ENCODE assay signal across 1 cellular context in the genomic region with DNA sequence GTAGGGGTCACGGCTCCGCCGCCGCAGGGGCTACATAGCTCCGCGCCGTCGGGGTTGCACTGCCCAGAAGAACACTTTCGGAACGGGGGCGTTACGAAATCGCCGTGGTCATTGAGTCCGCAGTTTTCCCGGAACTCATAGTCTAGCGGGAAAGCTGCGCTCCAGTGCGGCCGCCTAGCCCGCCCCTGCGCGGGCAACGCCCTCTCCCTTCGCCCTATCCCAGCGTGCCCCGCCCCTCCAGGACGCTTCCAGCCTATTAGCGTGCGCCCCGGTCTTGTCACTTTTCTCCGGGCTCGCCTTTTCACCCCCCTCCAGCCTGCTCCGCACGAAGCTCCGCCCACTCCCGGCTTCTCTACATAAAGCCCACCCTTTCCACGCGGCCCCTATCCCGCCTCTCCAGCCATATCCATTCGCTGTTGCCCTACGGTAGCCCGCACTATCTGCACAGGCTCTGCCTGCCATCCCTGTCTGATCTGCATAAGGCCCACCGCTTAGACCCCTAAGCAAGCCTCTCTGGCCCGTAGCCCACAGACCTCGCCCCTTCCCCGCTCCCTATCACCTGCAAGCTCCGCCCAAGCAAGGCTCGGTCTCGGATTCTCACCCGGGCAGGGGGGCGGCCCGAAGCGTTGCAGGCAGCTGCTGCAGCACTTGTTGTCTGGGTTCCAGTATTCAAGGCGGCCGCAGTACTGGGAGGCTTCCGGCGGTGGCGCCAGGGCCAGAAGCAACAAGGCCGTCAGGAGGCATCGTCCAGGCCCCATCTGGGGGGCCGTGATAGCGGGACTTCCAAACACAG.
TF ChIP-seq lines count a peak whose summit lies in the region.

No MANE protein-coding gene starts in this region.

TF ChIP-seq in A549, 52 proteins besides CTCF, POLR2A, EP300 and RAD21 (continued from another document):
- TF ChIP-seq, protein P1, sequence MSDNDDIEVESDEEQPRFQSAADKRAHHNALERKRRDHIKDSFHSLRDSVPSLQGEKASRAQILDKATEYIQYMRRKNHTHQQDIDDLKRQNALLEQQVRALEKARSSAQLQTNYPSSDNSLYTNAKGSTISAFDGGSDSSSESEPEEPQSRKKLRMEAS (IDR thresholded peaks at IDR 0.05), result peak; percentile 82
- TF ChIP-seq EHF (CRISPR knock-in tag; IDR thresholded peaks at IDR 0.05) (no peak), HOXB5 (CRISPR knock-in tag; IDR thresholded peaks at IDR 0.05) (no peak), MAFK (IDR thresholded peaks at IDR 0.05; ENCODE audit: partially characterized antibody) (no peak), HOXB13 (CRISPR knock-in tag; IDR thresholded peaks at IDR 0.05; ENCODE audit: low read depth) (no peak), CHD4 (IDR thresholded peaks at IDR 0.05; ENCODE audit: borderline replicate concordance) (no peak), CHD2 (IDR thresholded peaks at IDR 0.05; ENCODE audit: low read length, partially characterized antibody) (no peak), ESRRA (IDR thresholded peaks at IDR 0.05; ENCODE audit: borderline replicate concordance, low read length) (no peak; the same call in 1 of the 2 replicates), FOXS1 (CRISPR knock-in tag; IDR thresholded peaks at IDR 0.05) (no peak), KDM1A (IDR thresholded peaks at IDR 0.05; ENCODE audit: low read depth) (no peak), EHMT2 (IDR thresholded peaks at IDR 0.05; ENCODE audit: low read depth) (no peak), CEBPB (IDR thresholded peaks at IDR 0.05) (peak; percentile 78 to 94; a peak in 3 of 4 replicates), TFCP2L1 (CRISPR knock-in tag; IDR thresholded peaks at IDR 0.05) (0 out of 2 replicates have a peak, but pooled peaks have one; percentile 38), RARB (CRISPR knock-in tag; IDR thresholded peaks at IDR 0.05) (no peak), TP53 (CRISPR knock-in tag; IDR thresholded peaks at IDR 0.05) (no peak), RNF2 (IDR thresholded peaks at IDR 0.05; ENCODE audit: borderline replicate concordance, low read depth) (no peak), GATA3 (IDR thresholded peaks at IDR 0.05; ENCODE audit: borderline replicate concordance) (peak; percentile 15; the same call in 1 of the 2 replicates), POLR2AphosphoS2 (conservative IDR thresholded peaks at IDR 0.05; ENCODE audit: low read length) (0 out of 2 replicates have a peak, but pooled peaks have one; percentile 1), HOXA7 (CRISPR knock-in tag; IDR thresholded peaks at IDR 0.05) (no peak), NFE2L2 (conservative IDR thresholded peaks at IDR 0.05; ENCODE audit: low read length) (no peak), PHF8 (IDR thresholded peaks at IDR 0.05; ENCODE audit: borderline replicate concordance, low read depth) (no peak), FOSB (CRISPR knock-in tag; IDR thresholded peaks at IDR 0.05) (no peak; the same call in 1 of the 2 replicates), JUNB (IDR thresholded peaks at IDR 0.05) (no peak), BHLHE40 (IDR thresholded peaks at IDR 0.05; ENCODE audit: low read depth, low read length) (no peak), ZNF302 (CRISPR knock-in tag; IDR thresholded peaks at IDR 0.05) (no peak), NR3C1 (IDR thresholded peaks at IDR 0.05) (no peak), CBX2 (IDR thresholded peaks at IDR 0.05; ENCODE audit: borderline replicate concordance, low read depth) (no peak), SMC3 (IDR thresholded peaks at IDR 0.05) (no peak), HEYL (CRISPR knock-in tag; IDR thresholded peaks at IDR 0.05) (no peak)
- TF ChIP-seq, protein P2, sequence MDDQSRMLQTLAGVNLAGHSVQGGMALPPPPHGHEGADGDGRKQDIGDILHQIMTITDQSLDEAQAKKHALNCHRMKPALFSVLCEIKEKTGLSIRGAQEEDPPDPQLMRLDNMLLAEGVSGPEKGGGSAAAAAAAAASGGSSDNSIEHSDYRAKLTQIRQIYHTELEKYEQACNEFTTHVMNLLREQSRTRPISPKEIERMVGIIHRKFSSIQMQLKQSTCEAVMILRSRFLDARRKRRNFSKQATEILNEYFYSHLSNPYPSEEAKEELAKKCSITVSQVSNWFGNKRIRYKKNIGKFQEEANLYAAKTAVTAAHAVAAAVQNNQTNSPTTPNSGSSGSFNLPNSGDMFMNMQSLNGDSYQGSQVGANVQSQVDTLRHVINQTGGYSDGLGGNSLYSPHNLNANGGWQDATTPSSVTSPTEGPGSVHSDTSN (IDR thresholded peaks at IDR 0.05), result 0 out of 2 replicates have a peak, but pooled peaks have one; percentile 40
- TF ChIP-seq, protein P3, sequence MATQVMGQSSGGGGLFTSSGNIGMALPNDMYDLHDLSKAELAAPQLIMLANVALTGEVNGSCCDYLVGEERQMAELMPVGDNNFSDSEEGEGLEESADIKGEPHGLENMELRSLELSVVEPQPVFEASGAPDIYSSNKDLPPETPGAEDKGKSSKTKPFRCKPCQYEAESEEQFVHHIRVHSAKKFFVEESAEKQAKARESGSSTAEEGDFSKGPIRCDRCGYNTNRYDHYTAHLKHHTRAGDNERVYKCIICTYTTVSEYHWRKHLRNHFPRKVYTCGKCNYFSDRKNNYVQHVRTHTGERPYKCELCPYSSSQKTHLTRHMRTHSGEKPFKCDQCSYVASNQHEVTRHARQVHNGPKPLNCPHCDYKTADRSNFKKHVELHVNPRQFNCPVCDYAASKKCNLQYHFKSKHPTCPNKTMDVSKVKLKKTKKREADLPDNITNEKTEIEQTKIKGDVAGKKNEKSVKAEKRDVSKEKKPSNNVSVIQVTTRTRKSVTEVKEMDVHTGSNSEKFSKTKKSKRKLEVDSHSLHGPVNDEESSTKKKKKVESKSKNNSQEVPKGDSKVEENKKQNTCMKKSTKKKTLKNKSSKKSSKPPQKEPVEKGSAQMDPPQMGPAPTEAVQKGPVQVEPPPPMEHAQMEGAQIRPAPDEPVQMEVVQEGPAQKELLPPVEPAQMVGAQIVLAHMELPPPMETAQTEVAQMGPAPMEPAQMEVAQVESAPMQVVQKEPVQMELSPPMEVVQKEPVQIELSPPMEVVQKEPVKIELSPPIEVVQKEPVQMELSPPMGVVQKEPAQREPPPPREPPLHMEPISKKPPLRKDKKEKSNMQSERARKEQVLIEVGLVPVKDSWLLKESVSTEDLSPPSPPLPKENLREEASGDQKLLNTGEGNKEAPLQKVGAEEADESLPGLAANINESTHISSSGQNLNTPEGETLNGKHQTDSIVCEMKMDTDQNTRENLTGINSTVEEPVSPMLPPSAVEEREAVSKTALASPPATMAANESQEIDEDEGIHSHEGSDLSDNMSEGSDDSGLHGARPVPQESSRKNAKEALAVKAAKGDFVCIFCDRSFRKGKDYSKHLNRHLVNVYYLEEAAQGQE (IDR thresholded peaks at IDR 0.05), result no peak
- TF ChIP-seq, protein P4, sequence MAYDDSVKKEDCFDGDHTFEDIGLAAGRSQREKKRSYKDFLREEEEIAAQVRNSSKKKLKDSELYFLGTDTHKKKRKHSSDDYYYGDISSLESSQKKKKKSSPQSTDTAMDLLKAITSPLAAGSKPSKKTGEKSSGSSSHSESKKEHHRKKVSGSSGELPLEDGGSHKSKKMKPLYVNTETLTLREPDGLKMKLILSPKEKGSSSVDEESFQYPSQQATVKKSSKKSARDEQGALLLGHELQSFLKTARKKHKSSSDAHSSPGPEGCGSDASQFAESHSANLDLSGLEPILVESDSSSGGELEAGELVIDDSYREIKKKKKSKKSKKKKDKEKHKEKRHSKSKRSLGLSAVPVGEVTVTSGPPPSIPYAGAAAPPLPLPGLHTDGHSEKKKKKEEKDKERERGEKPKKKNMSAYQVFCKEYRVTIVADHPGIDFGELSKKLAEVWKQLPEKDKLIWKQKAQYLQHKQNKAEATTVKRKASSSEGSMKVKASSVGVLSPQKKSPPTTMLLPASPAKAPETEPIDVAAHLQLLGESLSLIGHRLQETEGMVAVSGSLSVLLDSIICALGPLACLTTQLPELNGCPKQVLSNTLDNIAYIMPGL (CRISPR knock-in tag; IDR thresholded peaks at IDR 0.05; ENCODE audit: borderline replicate concordance), result no peak
- TF ChIP-seq, protein P5, sequence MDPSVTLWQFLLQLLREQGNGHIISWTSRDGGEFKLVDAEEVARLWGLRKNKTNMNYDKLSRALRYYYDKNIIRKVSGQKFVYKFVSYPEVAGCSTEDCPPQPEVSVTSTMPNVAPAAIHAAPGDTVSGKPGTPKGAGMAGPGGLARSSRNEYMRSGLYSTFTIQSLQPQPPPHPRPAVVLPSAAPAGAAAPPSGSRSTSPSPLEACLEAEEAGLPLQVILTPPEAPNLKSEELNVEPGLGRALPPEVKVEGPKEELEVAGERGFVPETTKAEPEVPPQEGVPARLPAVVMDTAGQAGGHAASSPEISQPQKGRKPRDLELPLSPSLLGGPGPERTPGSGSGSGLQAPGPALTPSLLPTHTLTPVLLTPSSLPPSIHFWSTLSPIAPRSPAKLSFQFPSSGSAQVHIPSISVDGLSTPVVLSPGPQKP (IDR thresholded peaks at IDR 0.05; ENCODE audit: low read depth, low read length), result no peak
- TF ChIP-seq, protein P6, sequence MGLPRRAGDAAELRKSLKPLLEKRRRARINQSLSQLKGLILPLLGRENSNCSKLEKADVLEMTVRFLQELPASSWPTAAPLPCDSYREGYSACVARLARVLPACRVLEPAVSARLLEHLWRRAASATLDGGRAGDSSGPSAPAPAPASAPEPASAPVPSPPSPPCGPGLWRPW (IDR thresholded peaks at IDR 0.05), result no peak
- TF ChIP-seq, protein P7, sequence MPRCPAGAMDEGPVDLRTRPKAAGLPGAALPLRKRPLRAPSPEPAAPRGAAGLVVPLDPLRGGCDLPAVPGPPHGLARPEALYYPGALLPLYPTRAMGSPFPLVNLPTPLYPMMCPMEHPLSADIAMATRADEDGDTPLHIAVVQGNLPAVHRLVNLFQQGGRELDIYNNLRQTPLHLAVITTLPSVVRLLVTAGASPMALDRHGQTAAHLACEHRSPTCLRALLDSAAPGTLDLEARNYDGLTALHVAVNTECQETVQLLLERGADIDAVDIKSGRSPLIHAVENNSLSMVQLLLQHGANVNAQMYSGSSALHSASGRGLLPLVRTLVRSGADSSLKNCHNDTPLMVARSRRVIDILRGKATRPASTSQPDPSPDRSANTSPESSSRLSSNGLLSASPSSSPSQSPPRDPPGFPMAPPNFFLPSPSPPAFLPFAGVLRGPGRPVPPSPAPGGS (IDR thresholded peaks at IDR 0.05), result peak; percentile 72; the same call in 2 of the 3 replicates
